Comparison of ENCODE assay signal across 11 cellular contexts in the genomic region with DNA sequence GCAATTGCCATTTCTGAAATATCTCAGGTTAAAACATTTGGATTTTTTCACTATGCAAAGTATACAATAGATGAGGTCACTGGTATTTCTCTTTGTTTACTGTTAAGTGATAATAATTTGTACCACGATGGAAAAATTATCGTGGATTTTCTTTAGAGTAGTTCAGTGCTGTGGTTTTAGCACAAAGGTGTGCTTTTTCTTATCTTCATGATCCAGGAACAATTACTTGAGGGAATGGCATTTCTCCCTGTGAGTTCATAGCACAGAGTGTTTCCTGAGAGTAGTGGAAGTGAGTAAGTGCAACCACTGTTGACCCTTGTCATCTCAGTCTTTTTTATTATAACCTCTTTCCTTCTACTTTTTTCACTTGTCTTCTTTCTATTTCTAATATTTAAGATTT.
DNase-seq lines count a peak whose midpoint lies in the region; ATAC-seq and TF ChIP-seq lines count a peak whose summit lies in the region.
"Had no signal": no experiment of that assay in that cellular context is flagged by ENCODE, and none has a peak within 500 bp of the region (broad histone marks: within the 10 kb centered on the region; RNA-seq: fewer than 3 reads in every experiment).

No MANE protein-coding gene starts in this region.

- peaks cover 0 to 74% (median 30%) of the 10 kb centered on the region in 12 donors for H3K4me1 ChIP-seq in heart left ventricle
- H3K4me1 ChIP-seq in GM23248 (ENCODE audit: insufficient read depth), result no peaks in the 10 kb centered on the region

- H3K27me3 ChIP-seq in heart left ventricle (no peaks in the 10 kb centered on the region), GM23248 (replicated peaks; ENCODE audit: insufficient read depth) (no peaks in the 10 kb centered on the region)

- H3K4me3 ChIP-seq in heart left ventricle (peak overlapping the region in 3 of 12 donors; percentile 1 to 45 (median 5)), GM23248 (no peak overlapping the region)

- peak in 1 of 4 donors; percentile 45 for ATAC-seq in heart left ventricle
- ATAC-seq in left cardiac atrium, result no peak
- ATAC-seq in memory B cell (ENCODE audit: low read depth), result no peak
- ATAC-seq: HCT116 had no signal

- H3K9me3 ChIP-seq in heart left ventricle (no peaks in the 10 kb centered on the region), GM23248 (ENCODE audit: low read depth) (peaks cover 3% of the 10 kb centered on the region)

- peaks cover 12% of the 10 kb centered on the region for H3K36me3 Mint-ChIP-seq in dendritic cell treated with granulocyte-macrophage colony-stimulating factor and Interleukin-4, amounts not matched to agents 40 ng/mL and 50 ng/mL, for 4 days (ENCODE audit: low read depth)
- H3K36me3 Mint-ChIP-seq in memory B cell (no peaks in the 10 kb centered on the region), type B pancreatic cell (peaks cover 4% of the 10 kb centered on the region)
- H3K36me3 Mint-ChIP-seq: naive B cell had no signal

- H3K27me3 Mint-ChIP-seq in dendritic cell treated with granulocyte-macrophage colony-stimulating factor and Interleukin-4, amounts not matched to agents 40 ng/mL and 50 ng/mL, for 4 days, result no peaks in the 10 kb centered on the region
- H3K27me3 Mint-ChIP-seq in memory B cell (no peaks in the 10 kb centered on the region), type B pancreatic cell (no peaks in the 10 kb centered on the region)
- H3K27me3 Mint-ChIP-seq: naive B cell had no signal

- no peak overlapping the region for H3K9ac ChIP-seq in GM23248

- TF ChIP-seq POLR2A in heart left ventricle (IDR thresholded peaks at IDR 0.05), result no peak

- H3K4me1 Mint-ChIP-seq in dendritic cell treated with granulocyte-macrophage colony-stimulating factor and Interleukin-4, amounts not matched to agents 40 ng/mL and 50 ng/mL, for 4 days (ENCODE audit: low read depth), result peaks cover 54% of the 10 kb centered on the region
- H3K4me1 Mint-ChIP-seq in memory B cell, result peaks cover 20% of the 10 kb centered on the region
- no peaks in the 10 kb centered on the region for H3K4me1 Mint-ChIP-seq in type B pancreatic cell (ENCODE audit: unreplicated experiment)

- H3K36me3 ChIP-seq in heart left ventricle (no peaks in the 10 kb centered on the region), GM23248 (ENCODE audit: low read depth) (no peaks in the 10 kb centered on the region)

- H3K9me3 Mint-ChIP-seq in dendritic cell treated with granulocyte-macrophage colony-stimulating factor and Interleukin-4, amounts not matched to agents 40 ng/mL and 50 ng/mL, for 4 days, result no peaks in the 10 kb centered on the region
- H3K9me3 Mint-ChIP-seq in memory B cell (no peaks in the 10 kb centered on the region), type B pancreatic cell (no peaks in the 10 kb centered on the region)
- H3K9me3 Mint-ChIP-seq: naive B cell had no signal

- H3K4me2 ChIP-seq in GM23248 (ENCODE audit: unreplicated experiment), result no peak overlapping the region

- intact Hi-C loops in heart left ventricle (cut with DNase I) (loop anchor here in 2 of 10 donors (5.0 to 10.0 kb wide), 2 partner anchors 46 to 49 kb away; no protein-coding TSS in a partner anchor), left cardiac atrium (cut with DNase I) (no loop called here)
- intact Hi-C loops in dendritic cell treated with granulocyte-macrophage colony-stimulating factor and Interleukin-4, amounts not matched to agents 40 ng/mL and 50 ng/mL, for 4 days (cut with micrococcal nuclease), result no loop called here

- DNase-seq in heart left ventricle (no peak), left cardiac atrium (no peak), memory B cell (ENCODE audit: low spot score in 2 of 2) (no peak), type B pancreatic cell (ENCODE audit: extremely low spot score, unreplicated experiment) (no peak), GM23248 (no peak)
- DNase-seq in activated naive CD4-positive, alpha-beta T cell treated with Interleukin-2 at 50 U/mL for 16 hours, result no peak
- no peak for DNase-seq in activated naive CD4-positive, alpha-beta T cell (lab: John Stamatoyannopoulos, UW)
- DNase-seq: activated CD4-positive, CD25-positive, alpha-beta regulatory T cell; naive B cell had no signal

- peak overlapping the region; percentile 94 for H3K27ac Mint-ChIP-seq in dendritic cell treated with granulocyte-macrophage colony-stimulating factor and Interleukin-4, amounts not matched to agents 40 ng/mL and 50 ng/mL, for 4 days
- H3K27ac Mint-ChIP-seq in memory B cell (peak overlapping the region; percentile 67), type B pancreatic cell (peak overlapping the region; percentile 6)

- H3K9me2 ChIP-seq in GM23248 (ENCODE audit: insufficient read depth), result no peaks in the 10 kb centered on the region

- no peaks in the 10 kb centered on the region for H4K20me1 ChIP-seq in GM23248 (ENCODE audit: insufficient read depth)

- peak overlapping the region in 11 of 12 donors; percentile 2 to 92 (median 44) for H3K27ac ChIP-seq in heart left ventricle
- H3K27ac ChIP-seq in GM23248, result no peak overlapping the region

- no peak for TF ChIP-seq CTCF in heart left ventricle (IDR thresholded peaks at IDR 0.05)
- no peak for TF ChIP-seq CTCF in type B pancreatic cell (conservative IDR thresholded peaks at IDR 0.05)

- in situ Hi-C loops in GM23248 (cut with MboI), result no loop called here

- no peaks in the 10 kb centered on the region for H3F3A ChIP-seq in GM23248 (ENCODE audit: insufficient read depth)

- WGBS in heart left ventricle, 4 donors, result 38 to 50% (median 46%) methylated on average over 2 of the region's 2 CpGs
- 68 to 80% methylated on average over 2 of the region's 2 CpGs for WGBS in GM23248 (ENCODE audit: low coverage in 1 of 2, low lambda C conversion rate in 2 of 2, missing lambda C conversion rate in 2 of 2), 2 experiments

- H3K79me2 ChIP-seq in GM23248 (ENCODE audit: insufficient read depth), result no peaks in the 10 kb centered on the region

- peak overlapping the region; percentile 74 for H3K4me3 Mint-ChIP-seq in dendritic cell treated with granulocyte-macrophage colony-stimulating factor and Interleukin-4, amounts not matched to agents 40 ng/mL and 50 ng/mL, for 4 days
- no peak overlapping the region for H3K4me3 Mint-ChIP-seq in memory B cell
- H3K4me3 Mint-ChIP-seq in type B pancreatic cell, result no peak overlapping the region
- H3K4me3 Mint-ChIP-seq: naive B cell had no signal

- no peak overlapping the region for H2AFZ ChIP-seq in GM23248

Comparison
In these comparisons a context has a peak if more than half of its experiments do, and no peak if none do; other contexts are left out.
1. H3K27ac Mint-ChIP-seq: peak in every context shown above with its lines; median percentile 94 in dendritic cell treated with granulocyte-macrophage colony-stimulating factor and Interleukin-4, amounts not matched to agents 40 ng/mL and 50 ng/mL, for 4 days; 67 in memory B cell; 6 in type B pancreatic cell.